Comparison of ENCODE assay signal across 25 cellular contexts in the genomic region with DNA sequence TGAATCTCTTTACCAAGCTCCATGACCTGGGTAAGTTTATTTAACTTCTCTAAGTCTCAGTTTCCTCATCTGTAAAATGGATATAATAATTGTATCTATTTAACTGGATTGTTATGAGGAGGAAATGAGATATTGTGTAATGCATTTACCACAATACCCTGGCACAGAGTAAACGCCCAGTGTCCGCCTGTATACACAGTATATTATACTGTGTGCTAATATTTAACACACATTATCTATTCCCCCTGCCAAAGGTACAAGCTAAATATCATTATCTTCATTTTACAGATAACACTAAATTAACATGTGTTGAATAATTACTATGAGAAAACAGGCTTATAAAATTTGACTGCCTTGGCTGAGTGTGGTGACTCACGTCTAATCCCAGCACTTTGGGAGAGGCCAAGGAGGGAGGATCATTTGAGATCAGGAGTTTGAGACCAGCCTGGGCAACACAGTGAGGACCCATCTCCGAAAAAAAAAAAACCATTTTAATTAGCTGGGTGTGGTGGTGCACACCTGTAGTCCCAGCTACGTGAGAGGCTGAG.
"Had no signal": no experiment of that assay in that cellular context is flagged by ENCODE, and none has a peak within 500 bp of the region (broad histone marks: within the 10 kb centered on the region; RNA-seq: fewer than 3 reads in every experiment).

No MANE protein-coding gene starts in this region.

- H3K36me3 ChIP-seq: ascending aorta, cardiac muscle cell had no signal

- H3K9ac ChIP-seq: KMS-11 had no signal

- H3K4me2 ChIP-seq: KMS-11 had no signal

- H3K27me3 ChIP-seq: ascending aorta, cardiac muscle cell had no signal

- H3K27ac ChIP-seq: ascending aorta, cardiac muscle cell, KMS-11 had no signal

- DNase-seq: activated CD4-positive, alpha-beta T cell treated with anti-CD3 and anti-CD28 coated beads, Interleukin-2, amount 10 ng/mL, durations not matched to agents 24 days and 14 days; activated CD4-positive, alpha-beta T cell treated with anti-CD3 and anti-CD28 coated beads, Interleukin-2, amount 50 U/mL, for 4 hours; activated CD8-positive, alpha-beta T cell treated with anti-CD3 and anti-CD28 coated beads for 36 hours; activated effector memory CD4-positive, alpha-beta T cell treated with anti-CD3 and anti-CD28 coated beads, Interleukin-2, amount 50 U/mL, for 16 hours; activated naive CD4-positive, alpha-beta T cell; activated naive CD4-positive, alpha-beta T cell treated with anti-CD3 and anti-CD28 coated beads, Interleukin-2, amount 50 U/mL, for 16 hours; activated naive CD8-positive, alpha-beta T cell treated with anti-CD3 and anti-CD28 coated beads for 36 hours; activated T-cell treated with anti-CD3 and anti-CD28 coated beads, Interleukin-2, amount 50 U/mL, for 1 hour; activated T-cell treated with anti-CD3 and anti-CD28 coated beads, Interleukin-2, amount 50 U/mL, for 72 hours; amygdala; MM.1S; NCI-H1048; NCI-H1105 treated with DMSO at 0.1 percent for 48 hours; NCI-H1436; NCI-H1694; NCI-H1930; NCI-H2081 treated with DMSO at 0.1 percent for 48 hours; NCI-H345; NCI-H524 treated with DMSO at 0.1 percent for 48 hours; Right ventricle myocardium superior had no signal

- H3K4me1 ChIP-seq: ascending aorta had no signal

- FAIRE-seq: TTC549 had no signal

- ATAC-seq: activated CD8-positive, alpha-beta T cell treated with anti-CD3 and anti-CD28 coated beads for 36 hours; activated T-cell treated with anti-CD3 and anti-CD28 coated beads, Interleukin-2, amount 50 U/mL, for 72 hours; activated T-helper 17 cell treated with anti-CD3 and anti-CD28 coated beads, Interleukin-2, amount 50 U/mL, for 72 hours had no signal

- H3K9me3 ChIP-seq: ascending aorta had no signal

- H3K4me3 ChIP-seq: ascending aorta, cardiac muscle cell had no signal
